13 cellular contexts compared by ENCODE assay signal in genomic region chr2:234448506-234449169, GRCh38. TPM values are rescaled to one million over a fixed set of nuclear protein-coding genes. Genes with fewer than 3 reads are reported as not detected.
DNase-seq lines count a peak whose midpoint lies in the region; ATAC-seq and TF ChIP-seq lines count a peak whose summit lies in the region.
"Had no signal": no experiment of that assay in that cellular context is flagged by ENCODE, and none has a peak within 500 bp of the region (broad histone marks: within the 10 kb centered on the region; RNA-seq: fewer than 3 reads in every experiment).

No MANE protein-coding gene starts in this region.

- H3K18ac ChIP-seq in mesenchymal stem cell (ENCODE audit: low read depth in 1 of 2, low read length in 2 of 2): peak overlapping the region in 1 of 2 experiments; percentile 65

- POLR2A ChIA-PET in Caco-2 (lab: Charles Lee): interaction anchor here (0.6 to 1.3 kb wide), 4 partner anchors 19 to 48 kb away, joined by 3 to 7 read pairs (median 5); partner anchors contain the start of gene ARL4C
- POLR2A ChIA-PET in PC-3 (lab: Charles Lee; ENCODE audit: unreplicated experiment): no interaction called here

- no peak overlapping the region for H2BK15ac ChIP-seq in mesenchymal stem cell (ENCODE audit: low read depth, poor library complexity, severe bottlenecking)

- H3K9me2 ChIP-seq in PC-3 (replicated peaks; ENCODE audit: low read length): no peaks in the 10 kb centered on the region

- no peak overlapping the region for H2BK120ac ChIP-seq in mesenchymal stem cell (ENCODE audit: low read depth, low read length)

- H4K20me1 ChIP-seq in PC-3 (ENCODE audit: low read length): no peaks in the 10 kb centered on the region

- peak overlapping the region in 1 of 2 experiments; percentile 64 for H3K4ac ChIP-seq in mesenchymal stem cell (ENCODE audit: low read depth in 1 of 2, low read length in 2 of 2)

- H3K4me2 ChIP-seq in mesenchymal stem cell (ENCODE audit: low read length, poor library complexity, severe bottlenecking) (no peak overlapping the region), PC-3 (ENCODE audit: low read length) (no peak overlapping the region)
- H3K4me2 ChIP-seq: PC-9 had no signal

- H3K23ac ChIP-seq in mesenchymal stem cell (ENCODE audit: low read length in 2 of 2): no peak overlapping the region

- WGBS in mesenchymal stem cell: 74% methylated on average over 8 of the region's 13 CpGs
- WGBS in ovary, 3 donors: 63 to 67% (median 66%) methylated on average over 13 of the region's 13 CpGs

- H3K9me3 ChIP-seq in Caco-2 (no peaks in the 10 kb centered on the region), mesenchymal stem cell (ENCODE audit: control insufficient read depth, low read length) (no peaks in the 10 kb centered on the region), PC-3 (ENCODE audit: low read length) (no peaks in the 10 kb centered on the region), ovary (no peaks in the 10 kb centered on the region)
- H3K9me3 ChIP-seq: pancreas had no signal

- H3K36me3 ChIP-seq in Caco-2 (ENCODE audit: control insufficient read depth, insufficient read depth, low read length) (no peaks in the 10 kb centered on the region), mesenchymal stem cell (ENCODE audit: control insufficient read depth in 1 of 2, insufficient read depth in 2 of 2, low read depth in 1 of 2, low read length in 2 of 2) (no peaks in the 10 kb centered on the region), PC-3 (ENCODE audit: low read depth, low read length) (no peaks in the 10 kb centered on the region), ovary (no peaks in the 10 kb centered on the region)
- H3K36me3 ChIP-seq: pancreas had no signal

- H3K4me1 ChIP-seq in Caco-2: peaks cover 53% of the 10 kb centered on the region
- H3K4me1 ChIP-seq in mesenchymal stem cell (ENCODE audit: control insufficient read depth, insufficient read depth, low read depth, low read length): peaks cover 19% of the 10 kb centered on the region
- peaks cover 21% of the 10 kb centered on the region for H3K4me1 ChIP-seq in PC-3 (ENCODE audit: insufficient read depth, low read length)
- peaks cover 1% of the 10 kb centered on the region for H3K4me1 ChIP-seq in ovary (ENCODE audit: insufficient read depth)
- H3K4me1 ChIP-seq: pancreas had no signal

- TF ChIP-seq CTCF in Caco-2 (IDR thresholded peaks at IDR 0.05; ENCODE audit: insufficient read depth in 1 of 2, low read depth in 1 of 2, low read length in 1 of 2, severe bottlenecking in 1 of 2, unreplicated experiment in 1 of 2) (no peak), brain (conservative IDR thresholded peaks at IDR 0.05) (no peak), PC-3 (conservative IDR thresholded peaks at IDR 0.05; ENCODE audit: low read depth, low read length) (no peak), ovary (IDR thresholded peaks at IDR 0.05) (no peak)

- no peaks in the 10 kb centered on the region for H3K27me3 Mint-ChIP-seq in Caco-2 (ENCODE audit: insufficient read depth, unreplicated experiment)
- peaks cover 42% of the 10 kb centered on the region for H3K27me3 Mint-ChIP-seq in brain

- peaks cover 3% of the 10 kb centered on the region for H3F3A ChIP-seq in PC-3 (ENCODE audit: low read length, unreplicated experiment)

- no peaks in the 10 kb centered on the region for H3K27me3 ChIP-seq in Caco-2 (replicated peaks; ENCODE audit: control insufficient read depth, insufficient read depth, low read length)
- no peaks in the 10 kb centered on the region for H3K27me3 ChIP-seq in mesenchymal stem cell (ENCODE audit: control insufficient read depth in 1 of 2, insufficient read depth in 1 of 2, low read length in 2 of 2)
- H3K27me3 ChIP-seq in PC-3 (ENCODE audit: low read length): no peaks in the 10 kb centered on the region
- H3K27me3 ChIP-seq in ovary: no peaks in the 10 kb centered on the region
- H3K27me3 ChIP-seq: pancreas had no signal

- peak overlapping the region; percentile 95 for H2AK5ac ChIP-seq in mesenchymal stem cell (ENCODE audit: low read length, severe bottlenecking)

- TF ChIP-seq EP300 in ovary (IDR thresholded peaks at IDR 0.05): no peak

- H3K79me1 ChIP-seq in mesenchymal stem cell (replicated peaks; ENCODE audit: low read length, poor library complexity, severe bottlenecking): peaks cover 3% of the 10 kb centered on the region

- H4K91ac ChIP-seq in mesenchymal stem cell (ENCODE audit: low read length): peak overlapping the region; percentile 70

- ATAC-seq in PC-3 (no peak), HG02938 (IDR thresholded peaks at IDR 0.05; ENCODE audit: unreplicated experiment) (no peak)
- ATAC-seq: left cardiac atrium, pancreas had no signal

- DNase-seq in A172 (ENCODE audit: low spot score): peak; percentile 29
- no peak for DNase-seq in Caco-2
- peak; percentile 26 for DNase-seq in mesenchymal stem cell
- DNase-seq in AG08396 (ENCODE audit: low spot score): no peak
- DNase-seq in PC-3: no peak
- no peak for DNase-seq in ovary
- DNase-seq: cerebellar nuclear complex; left cardiac atrium; pancreas; stimulated activated naive CD4-positive, alpha-beta T cell treated with Interleukin-2 at 50 U/mL for 16 hours had no signal

- H3K27ac ChIP-seq in mesenchymal stem cell (ENCODE audit: low read length, poor library complexity, severe bottlenecking) (peak overlapping the region; percentile 99), PC-3 (ENCODE audit: low read length) (no peak overlapping the region), ovary (no peak overlapping the region)
- H3K27ac ChIP-seq: pancreas, PC-9 had no signal

- H3K9ac ChIP-seq in mesenchymal stem cell (ENCODE audit: low read length) (no peak overlapping the region), PC-3 (ENCODE audit: low read length) (no peak overlapping the region)

- no peaks in the 10 kb centered on the region for H3K79me2 ChIP-seq in PC-3 (ENCODE audit: low read length)

- no peak overlapping the region for H3K14ac ChIP-seq in mesenchymal stem cell (ENCODE audit: low read length in 2 of 2)

- H3K27ac Mint-ChIP-seq in Caco-2 (ENCODE audit: unreplicated experiment): peak overlapping the region; percentile 89
- peak overlapping the region in 4 of 5 experiments; percentile 84 to 95 (median 94) for H3K27ac Mint-ChIP-seq in brain

- H3K4me1 Mint-ChIP-seq in Caco-2 (ENCODE audit: low read depth, unreplicated experiment) (peaks cover 29% of the 10 kb centered on the region), brain (peaks cover 51% of the 10 kb centered on the region)

- H3K4me3 ChIP-seq in Caco-2 (ENCODE audit: low read depth, low read length): no peak overlapping the region
- no peak overlapping the region for H3K4me3 ChIP-seq in mesenchymal stem cell (ENCODE audit: insufficient read depth in 1 of 2, low read depth in 1 of 2, low read length in 2 of 2)
- no peak overlapping the region for H3K4me3 ChIP-seq in PC-3 (ENCODE audit: low read length)
- no peak overlapping the region for H3K4me3 ChIP-seq in ovary
- H3K4me3 ChIP-seq: pancreas, PC-9 had no signal

- CTCF ChIA-PET in Caco-2 (lab: Charles Lee): interaction anchor here (1.0 kb wide), 1 partner anchor 85 kb away, joined by 4 read pairs; no protein-coding TSS in a partner anchor
- CTCF ChIA-PET in PC-3 (lab: Charles Lee): no interaction called here

- no peak for TF ChIP-seq POLR2A in ovary (IDR thresholded peaks at IDR 0.05)

- H3K4me3 Mint-ChIP-seq in Caco-2 (ENCODE audit: unreplicated experiment): peak overlapping the region; percentile 60
- peak overlapping the region; percentile 19 to 71 (median 28) for H3K4me3 Mint-ChIP-seq in brain

- BruUV-seq in Caco-2 (replicated peaks; lab: Mats Ljungman, UMichigan): TSS peak; percentile 94
- BruUV-seq in PC-3 (replicated peaks; lab: Mats Ljungman, UMichigan): no TSS peak

- H2BK5ac ChIP-seq in mesenchymal stem cell (ENCODE audit: low read depth, low read length, poor library complexity, severe bottlenecking): peak overlapping the region; percentile 96

- H3K9me3 Mint-ChIP-seq in Caco-2 (ENCODE audit: unreplicated experiment) (peaks cover 12% of the 10 kb centered on the region), brain (peaks cover under 1 to 5% (median 2%) of the 10 kb centered on the region in 5 experiments)

- intact Hi-C loops in Caco-2 (cut with micrococcal nuclease; ENCODE audit: unreplicated experiment) (loop anchor here (1.0 to 5.0 kb wide), 6 partner anchors 14 to 256 kb away; no protein-coding TSS in a partner anchor), PC-3 (cut with micrococcal nuclease) (no loop called here), ovary (cut with DNase I) (no loop called here)

- peak overlapping the region in 1 of 2 experiments; percentile 32 for H2BK12ac ChIP-seq in mesenchymal stem cell (ENCODE audit: low read length in 2 of 2)

- peaks cover 22% of the 10 kb centered on the region for H3K36me3 Mint-ChIP-seq in Caco-2 (ENCODE audit: insufficient read depth, unreplicated experiment)
- H3K36me3 Mint-ChIP-seq in brain: no peaks in the 10 kb centered on the region

- H2AFZ ChIP-seq in mesenchymal stem cell (ENCODE audit: low read depth, low read length) (no peak overlapping the region), PC-3 (ENCODE audit: low read length) (no peak overlapping the region)
- H2AFZ ChIP-seq: PC-9 had no signal

- H4K8ac ChIP-seq in mesenchymal stem cell (ENCODE audit: low read length): no peak overlapping the region

RNA-seq across cellular contexts. Expression of gene ARL4C, which starts 48.2 kb away (rescaled TPM):
- total RNA-seq in A172 (2014; rRNA removed; shearing (Covaris generic)): 72.2 and 79.6 TPM in 2 replicates
- total RNA-seq in Caco-2 (2022) (76.0 and 81.2 TPM in 2 replicates), PC-3 (2014; rRNA removed) (19.9 and 21.7 TPM in 2 replicates), ovary (10 to 100 TPM in 1 of 7 donors, 1 to 10 TPM in 5, under 1 TPM in 1; 0.94 to 18.3 (median 5.1) TPM)
- polyA plus RNA-seq in brain (ENCODE audit: insufficient read depth, low read depth, low replicate concordance) (72.1 TPM), ovary (1 to 10 TPM; 2.2 to 7.5 TPM)
- 16.2 TPM for polyA plus RNA-seq in mesenchymal stem cell (2013, experiment 1 of 2)
- 15.9 TPM for polyA plus RNA-seq in mesenchymal stem cell (2013, experiment 2 of 2)

Comparison
In these comparisons a context has a peak if more than half of its experiments do, and no peak if none do; other contexts are left out.
1. DNase-seq: peak in A172 (single experiment) and mesenchymal stem cell (single experiment); none in Caco-2 (0 of 2), AG08396 (single experiment), PC-3 (single experiment) and ovary (0 of 5).